In the genomic region with DNA sequence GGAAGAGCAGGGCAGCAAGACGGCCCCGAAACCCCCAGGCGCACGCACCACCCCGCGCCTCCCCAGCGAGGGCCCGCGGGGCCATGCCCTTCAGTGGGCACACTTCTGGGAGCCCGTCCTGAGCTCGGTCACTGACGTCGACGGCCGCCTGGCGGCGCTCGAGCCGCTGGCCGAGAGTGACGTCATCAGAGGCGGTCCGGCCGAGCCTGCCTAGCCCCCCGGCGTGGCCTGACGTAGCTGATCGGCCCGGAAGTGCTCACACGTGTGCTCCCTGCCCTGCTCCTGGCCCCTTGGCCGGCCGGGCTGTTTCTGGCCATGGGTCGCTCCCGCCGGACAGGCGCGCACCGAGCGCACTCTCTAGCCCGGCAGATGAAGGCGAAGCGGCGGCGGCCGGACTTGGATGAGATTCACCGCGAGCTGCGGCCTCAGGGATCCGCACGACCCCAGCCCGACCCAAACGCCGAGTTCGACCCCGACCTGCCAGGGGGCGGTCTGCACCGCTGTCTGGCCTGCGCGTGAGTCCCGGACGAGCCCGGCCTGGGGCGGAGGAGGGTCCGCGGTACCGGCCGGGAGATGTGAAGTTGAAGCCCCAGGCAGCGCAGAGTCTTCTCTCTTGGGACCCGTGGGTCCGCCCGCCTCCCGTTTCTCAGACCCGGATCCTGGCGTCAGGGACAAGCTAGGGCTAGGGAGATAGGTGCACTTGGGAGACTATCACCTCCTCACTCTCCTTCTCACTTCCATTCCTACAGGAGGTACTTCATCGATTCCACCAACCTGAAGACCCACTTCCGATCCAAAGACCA, we compare ENCODE assay signal across 8 cellular contexts. TPM values are rescaled to one million over a fixed set of nuclear protein-coding genes. Genes with fewer than 3 reads are reported as not detected.
DNase-seq lines count a peak whose midpoint lies in the region; ATAC-seq and TF ChIP-seq lines count a peak whose summit lies in the region.

A gene (plus strand): TSS at position 240 of the 803 bp plus-strand sequence. CDS start 76 bp downstream, at position 316.

- H3K9me3 ChIP-seq in heart right ventricle (no peaks in the 10 kb centered on the region), upper lobe of right lung (no peaks in the 10 kb centered on the region)

- ATAC-seq in HG02642 (IDR thresholded peaks at IDR 0.05; ENCODE audit: poor library complexity, unreplicated experiment): peak; percentile 92
- peak; percentile 96 to 98 (median 97) for ATAC-seq in heart right ventricle
- peak; percentile 97 for ATAC-seq in upper lobe of right lung

- H3K4me1 Mint-ChIP-seq in progenitor cell of endocrine pancreas (ENCODE audit: low read depth): peaks cover 12% of the 10 kb centered on the region

- peak within 1 kb of the TSS; percentile 90 for H3K27ac Mint-ChIP-seq in progenitor cell of endocrine pancreas

- no peaks in the 10 kb centered on the region for H3K36me3 Mint-ChIP-seq in progenitor cell of endocrine pancreas (ENCODE audit: insufficient read depth)

- peak within 1 kb of the TSS; percentile 63 to 100 (median 88) for H3K4me3 ChIP-seq in heart right ventricle
- H3K4me3 ChIP-seq in upper lobe of right lung: peak within 1 kb of the TSS; percentile 91

- peaks cover 5 to 33% (median 16%) of the 10 kb centered on the region in 9 donors for H3K4me1 ChIP-seq in heart right ventricle
- peaks cover 8% of the 10 kb centered on the region for H3K4me1 ChIP-seq in upper lobe of right lung

- H3K27me3 Mint-ChIP-seq in progenitor cell of endocrine pancreas: peaks cover 4% of the 10 kb centered on the region

- H3K27ac ChIP-seq in heart right ventricle: peak within 1 kb of the TSS in 9 of 10 donors; percentile 79 to 89 (median 82)
- peak within 1 kb of the TSS; percentile 86 for H3K27ac ChIP-seq in upper lobe of right lung

- peak within 1 kb of the TSS; percentile 87 for H3K4me3 Mint-ChIP-seq in progenitor cell of endocrine pancreas (ENCODE audit: low read depth)

- no peaks in the 10 kb centered on the region for H3K9me3 Mint-ChIP-seq in progenitor cell of endocrine pancreas (ENCODE audit: low read depth)

- H3K27me3 ChIP-seq in heart right ventricle: no peaks in the 10 kb centered on the region
- no peaks in the 10 kb centered on the region for H3K27me3 ChIP-seq in upper lobe of right lung

- DNase-seq in NCI-H1105 treated with DMSO at 0.1 percent for 48 hours (lab: John Stamatoyannopoulos, UW) (peak; percentile 85), amniotic epithelial cell (ENCODE audit: low read depth) (peak; percentile 88), heart right ventricle (peak; percentile 92 to 94), progenitor cell of endocrine pancreas (ENCODE audit: low spot score, unreplicated experiment) (peak; percentile 89), upper lobe of right lung (peak; percentile 97)

- H3K36me3 ChIP-seq in heart right ventricle (peaks cover 0 to 8% (median 0%) of the 10 kb centered on the region in 9 donors), upper lobe of right lung (no peaks in the 10 kb centered on the region)

- intact Hi-C loops in T-helper 1 cell treated with Interleukin-12 subunit alpha and Interleukin-12 subunit beta and Interleukin-4 antibody, amounts not matched to agents 30 ng/mL and 1 ng/mL, for 36 hours (cut with micrococcal nuclease): loop anchor here (1.0 kb wide), 3 partner anchors 64 to 221 kb away; a partner anchor contains a TSS
- intact Hi-C loops in heart right ventricle (cut with DNase I): loop anchor here (2.0 to 10.0 kb wide), 11 partner anchors 55 to 155 kb away; a partner anchor contains a TSS
- intact Hi-C loops in upper lobe of right lung (cut with DNase I): no loop called here

- peak; percentile 100 for TF ChIP-seq CTCF in GM12874 (IDR thresholded peaks at IDR 0.05; ENCODE audit: insufficient read depth, low read depth, low read length)
- TF ChIP-seq CTCF in heart right ventricle (IDR thresholded peaks at IDR 0.05): peak; percentile 80 to 97 (median 91)
- TF ChIP-seq CTCF in progenitor cell of endocrine pancreas (IDR thresholded peaks at IDR 0.05; ENCODE audit: unreplicated experiment): peak; percentile 88
- TF ChIP-seq CTCF in upper lobe of right lung (IDR thresholded peaks at IDR 0.05): peak; percentile 84

- 1 to 2% methylated on average over 62 to 76 of the region's 76 CpGs for WGBS in heart right ventricle, 2 donors

RNA-seq across cellular contexts. Expression of the gene that starts here (rescaled TPM):
- 31.1 and 33.1 TPM in 2 replicates for total RNA-seq in T-helper 1 cell treated with Interleukin-12 subunit alpha and Interleukin-12 subunit beta and Interleukin-4 antibody, amounts not matched to agents 30 ng/mL and 1 ng/mL, for 36 hours
- 10 to 100 TPM; 10.7 to 26.0 (median 18.3) TPM for total RNA-seq in heart right ventricle
- 100 to 1,000 TPM in 1 of 2 donors, 10 to 100 TPM in 1; 45.6 to 159 TPM for polyA plus RNA-seq in heart right ventricle
- 28.9 and 32.1 TPM in 2 replicates for total RNA-seq in progenitor cell of endocrine pancreas
- 22.6 TPM for total RNA-seq in upper lobe of right lung

Comparison
In these comparisons a context has a peak if more than half of its experiments do, and no peak if none do; other contexts are left out.
1. Peak in every context shown above with its lines: DNase-seq, ATAC-seq, H3K4me3 ChIP-seq and H3K27ac ChIP-seq.